ENCODE assay signal across 8 cellular contexts in genomic region chr16:30762991-30763725, GRCh38. TPM values are rescaled to one million over a fixed set of nuclear protein-coding genes. Genes with fewer than 3 reads are reported as not detected.
DNase-seq lines count a peak whose midpoint lies in the region; ATAC-seq and TF ChIP-seq lines count a peak whose summit lies in the region.

No MANE protein-coding gene starts in this region.

- no peak for DNase-seq in T-cell
- no peak for DNase-seq in fibroblast of the aortic adventitia (ENCODE audit: low read depth)
- DNase-seq in ACHN = no peak
- no peak for DNase-seq in SHP77 treated with DMSO at 0.1 percent for 48 hours (lab: John Stamatoyannopoulos, UW)

- H3K4me1 ChIP-seq in rectal smooth muscle tissue (ENCODE audit: control insufficient read depth, insufficient read depth, low read length) = peaks cover 19% of the 10 kb centered on the region

- H3K4me3 ChIP-seq in GM12875 (ENCODE audit: low read depth, low read length) (peak overlapping the region; percentile 80), fibroblast of the aortic adventitia (ENCODE audit: low read depth, low read length) (peak overlapping the region; percentile 95), rectal smooth muscle tissue (ENCODE audit: low read length) (peak overlapping the region; percentile 96)

- no peak for ATAC-seq in T-cell (replicated peaks in 1 of 4)
- ATAC-seq in GM18907 (IDR thresholded peaks at IDR 0.05; ENCODE audit: unreplicated experiment) = no peak
- no peak for ATAC-seq in HG02885 (IDR thresholded peaks at IDR 0.05; ENCODE audit: poor library complexity, unreplicated experiment)

- POLR2A ChIA-PET in T-cell (lab: Charles Lee) = interaction anchor here in 1 of 2 donors (0.5 to 0.6 kb wide), 3 partner anchors 26 to 305 kb away, joined by 3 to 6 read pairs (median 6); no protein-coding TSS in a partner anchor

- CTCF ChIA-PET in T-cell (lab: Charles Lee) = no interaction called here

- H3K27me3 Mint-ChIP-seq in T-cell = no peaks in the 10 kb centered on the region

- peak overlapping the region; percentile 72 for H3K27ac ChIP-seq in rectal smooth muscle tissue (ENCODE audit: low read depth, low read length)

- peaks cover 28 to 43% (median 37%) of the 10 kb centered on the region in 3 donors for H3K4me1 Mint-ChIP-seq in T-cell

- H3K9ac ChIP-seq in rectal smooth muscle tissue (ENCODE audit: low read length) = no peak overlapping the region

- no peak for TF ChIP-seq CTCF in GM12875 (IDR thresholded peaks at IDR 0.05; ENCODE audit: borderline replicate concordance, insufficient read depth, low read depth, low read length)
- TF ChIP-seq CTCF in fibroblast of the aortic adventitia (IDR thresholded peaks at IDR 0.05; ENCODE audit: insufficient read depth, low read length) = no peak

- H3K27ac Mint-ChIP-seq in T-cell = peak overlapping the region; percentile 89 to 90

- in situ Hi-C loops in ACHN (cut with HindIII; ENCODE audit: low pct_ligation_motif_present, low pct_unique_long_range_greater_than_20kb, low sequenced_read_pairs) = no loop called here

- H3K27me3 ChIP-seq in rectal smooth muscle tissue (ENCODE audit: control insufficient read depth, insufficient read depth, low read length) = no peaks in the 10 kb centered on the region

- H3K36me3 ChIP-seq in rectal smooth muscle tissue (ENCODE audit: control insufficient read depth, insufficient read depth, low read length) = peaks cover 33% of the 10 kb centered on the region

- H3K36me3 Mint-ChIP-seq in T-cell = peaks cover 25% of the 10 kb centered on the region

- H3K9me3 Mint-ChIP-seq in T-cell = no peaks in the 10 kb centered on the region

- peak overlapping the region; percentile 93 to 96 (median 96) for H3K4me3 Mint-ChIP-seq in T-cell

RNA-seq across cellular contexts. Expression of gene RNF40, which starts 1.0 kb away (rescaled TPM):
- total RNA-seq in T-cell = 100 to 1,000 TPM in 1 of 5 donors, 10 to 100 TPM in 4; 55.7 to 106 (median 95.9) TPM
- total RNA-seq in fibroblast of the aortic adventitia (ENCODE audit: low replicate concordance) = 73.5 and 89.4 TPM in 2 replicates

RNA-seq across cellular contexts. Expression of gene CFAP119, which starts 1.3 kb away (rescaled TPM):
- 1 to 10 TPM; 1.3 to 3.1 (median 2.7) TPM for total RNA-seq in T-cell
- 0.49 and 2.7 TPM in 2 replicates for total RNA-seq in fibroblast of the aortic adventitia (ENCODE audit: low replicate concordance)

RNA-seq across cellular contexts. Expression of gene PHKG2, which starts 14.9 kb away (rescaled TPM):
- total RNA-seq in T-cell (10 to 100 TPM; 36.4 to 57.8 (median 48.9) TPM), fibroblast of the aortic adventitia (ENCODE audit: low replicate concordance) (20.8 and 24.0 TPM in 2 replicates)

RNA-seq across cellular contexts. Expression of gene ZNF629, which starts 23.8 kb away (rescaled TPM):
- total RNA-seq in T-cell (1 to 10 TPM; 2.4 to 7.6 (median 4.4) TPM), fibroblast of the aortic adventitia (ENCODE audit: low replicate concordance) (10.6 and 15.0 TPM in 2 replicates)
